In genomic region chr5:44952376-44952775, GRCh38 we compare ENCODE assay signal across 8 cellular contexts.
DNase-seq lines count a peak whose midpoint lies in the region; ATAC-seq and TF ChIP-seq lines count a peak whose summit lies in the region.

No MANE protein-coding gene starts in this region.

- CTCF ChIA-PET in HEK293T (lab: Yijun Ruan, JAX), result interaction anchor here (0.6 to 0.7 kb wide), 2 partner anchors 27 to 115 kb away, joined by 3 to 4 read pairs; no protein-coding TSS in a partner anchor

- H3K27me3 Mint-ChIP-seq in stimulated activated naive CD8-positive, alpha-beta T cell treated with anti-CD3 and anti-CD28 coated beads, Interleukin-15, amount 100 ng/mL, for 72 hours, result no peaks in the 10 kb centered on the region
- no peaks in the 10 kb centered on the region for H3K27me3 Mint-ChIP-seq in stimulated activated memory B cell treated with anti-CD40 and anti-IgM and Interleukin-4, amounts not matched to agents 10 μg/mL and 1 μg/mL and 100 μg/mL, for 72 hours

- no peaks in the 10 kb centered on the region for H3K36me3 Mint-ChIP-seq in stimulated activated memory B cell treated with anti-CD40 and anti-IgM and Interleukin-4, amounts not matched to agents 10 μg/mL and 1 μg/mL and 100 μg/mL, for 72 hours

- no peak overlapping the region for H3K27ac Mint-ChIP-seq in stimulated activated naive CD8-positive, alpha-beta T cell treated with anti-CD3 and anti-CD28 coated beads, Interleukin-15, amount 100 ng/mL, for 72 hours
- no peak overlapping the region for H3K27ac Mint-ChIP-seq in stimulated activated memory B cell treated with anti-CD40 and anti-IgM and Interleukin-4, amounts not matched to agents 10 μg/mL and 1 μg/mL and 100 μg/mL, for 72 hours

- no peaks in the 10 kb centered on the region for H3K9me3 Mint-ChIP-seq in stimulated activated naive CD8-positive, alpha-beta T cell treated with anti-CD3 and anti-CD28 coated beads, Interleukin-15, amount 100 ng/mL, for 72 hours
- H3K9me3 Mint-ChIP-seq in stimulated activated memory B cell treated with anti-CD40 and anti-IgM and Interleukin-4, amounts not matched to agents 10 μg/mL and 1 μg/mL and 100 μg/mL, for 72 hours, result no peaks in the 10 kb centered on the region

- POLR2A ChIA-PET in HEK293T (lab: Yijun Ruan, JAX), result no interaction called here

- H3K4me3 Mint-ChIP-seq in stimulated activated naive CD8-positive, alpha-beta T cell treated with anti-CD3 and anti-CD28 coated beads, Interleukin-15, amount 100 ng/mL, for 72 hours, result no peak overlapping the region
- H3K4me3 Mint-ChIP-seq in stimulated activated memory B cell treated with anti-CD40 and anti-IgM and Interleukin-4, amounts not matched to agents 10 μg/mL and 1 μg/mL and 100 μg/mL, for 72 hours, result no peak overlapping the region

- ATAC-seq in stimulated activated naive CD8-positive, alpha-beta T cell treated with anti-CD3 and anti-CD28 coated beads, Interleukin-15, amount 100 ng/mL, for 72 hours, result peak; percentile 52
- ATAC-seq in stimulated activated naive CD8-positive, alpha-beta T cell treated with anti-CD3 and anti-CD28 coated beads, Interleukin-15, Interleukin-2, amounts not matched to agents 100 U/mL and 50 U/mL, for 24 hours, result no peak
- no peak for ATAC-seq in stimulated activated memory B cell treated with anti-CD40 and anti-IgM and Interleukin-4, amounts not matched to agents 10 μg/mL and 1 μg/mL and 100 μg/mL, for 72 hours

- DNase-seq in stimulated activated naive CD8-positive, alpha-beta T cell treated with anti-CD3 and anti-CD28 coated beads, Interleukin-15, amount 100 ng/mL, for 72 hours, result no peak
- no peak for DNase-seq in stimulated activated naive CD8-positive, alpha-beta T cell treated with anti-CD3 and anti-CD28 coated beads, Interleukin-15, Interleukin-2, amounts not matched to agents 100 U/mL and 50 U/mL, for 24 hours
- DNase-seq in HEK293T (ENCODE audit: extremely low spot score) (peak; percentile 15), M059J (ENCODE audit: low read depth) (peak; percentile 51), SW 1271 (lab: John Stamatoyannopoulos, UW) (peak; percentile 32 to 72), iPS DF 4.7 (ENCODE audit: extremely low read depth, low spot score) (peak; percentile 19)
- DNase-seq in activated T-cell treated with anti-CD3 and anti-CD28 coated beads, Interleukin-2, amount 50 U/mL, for 1 hour, result no peak

- no peaks in the 10 kb centered on the region for H3K4me1 Mint-ChIP-seq in stimulated activated naive CD8-positive, alpha-beta T cell treated with anti-CD3 and anti-CD28 coated beads, Interleukin-15, amount 100 ng/mL, for 72 hours
- H3K4me1 Mint-ChIP-seq in stimulated activated memory B cell treated with anti-CD40 and anti-IgM and Interleukin-4, amounts not matched to agents 10 μg/mL and 1 μg/mL and 100 μg/mL, for 72 hours, result no peaks in the 10 kb centered on the region

TF ChIP-seq in HEK293T, 16 proteins besides CTCF, POLR2A, EP300 and RAD21:
- no peak for TF ChIP-seq TARDBP (IDR thresholded peaks at IDR 0.05)
- no peak for TF ChIP-seq ZNF384 (IDR thresholded peaks at IDR 0.05)
- TF ChIP-seq PKNOX1 (IDR thresholded peaks at IDR 0.05), result no peak
- TF ChIP-seq BHLHE40 (IDR thresholded peaks at IDR 0.05; ENCODE audit: borderline replicate concordance), result no peak
- TF ChIP-seq FOXA1 (IDR thresholded peaks at IDR 0.05), result no peak
- TF ChIP-seq ELF4 (IDR thresholded peaks at IDR 0.05), result no peak
- no peak for TF ChIP-seq ARNT (IDR thresholded peaks at IDR 0.05)

Comparison
In these comparisons a context has a peak if more than half of its experiments do, and no peak if none do; other contexts are left out.
1. DNase-seq: peak in HEK293T (single experiment), M059J (single experiment), SW 1271 (2 of 2) and iPS DF 4.7 (single experiment); none in stimulated activated naive CD8-positive, alpha-beta T cell treated with anti-CD3 and anti-CD28 coated beads, Interleukin-15, amount 100 ng/mL, for 72 hours (0 of 2), stimulated activated naive CD8-positive, alpha-beta T cell treated with anti-CD3 and anti-CD28 coated beads, Interleukin-15, Interleukin-2, amounts not matched to agents 100 U/mL and 50 U/mL, for 24 hours (single experiment) and activated T-cell treated with anti-CD3 and anti-CD28 coated beads, Interleukin-2, amount 50 U/mL, for 1 hour (single experiment).